ENCODE assay signal across 16 cellular contexts in the genomic region with DNA sequence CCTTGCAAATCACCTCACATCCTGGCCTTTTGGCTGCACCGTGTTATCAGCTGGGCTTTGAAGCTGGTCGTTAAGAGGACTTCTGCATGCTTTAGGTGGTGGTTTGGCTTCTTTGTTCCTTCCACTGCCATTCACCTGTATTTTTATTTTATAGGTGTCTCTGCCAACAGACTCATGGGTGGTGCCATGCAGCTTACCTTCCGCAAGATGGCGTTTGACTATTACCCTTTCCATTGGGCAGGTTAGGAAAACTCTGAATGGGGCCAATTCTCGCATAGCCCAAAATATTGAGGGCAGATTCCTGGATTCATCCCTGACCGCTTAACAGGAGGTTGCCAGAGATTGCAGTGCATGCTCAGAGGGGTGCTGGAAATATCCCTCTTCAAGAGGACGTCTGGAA.
"Had no signal": no experiment of that assay in that cellular context is flagged by ENCODE, and none has a peak within 500 bp of the region (broad histone marks: within the 10 kb centered on the region; RNA-seq: fewer than 3 reads in every experiment).

No MANE protein-coding gene starts in this region.

- ATAC-seq: activated CD8-positive, alpha-beta T cell treated with anti-CD3 and anti-CD28 coated beads, Interleukin-2, amount 10 ng/mL, durations not matched to agents 7 days and 5 days; left lobe of liver; stimulated activated effector memory CD8-positive, alpha-beta T cell treated with anti-CD3 and anti-CD28 coated beads, Interleukin-12 subunit alpha, Interleukin-12 subunit beta, amount 100 ng/mL, for 72 hours; T-helper 17 cell had no signal

- H3K27me3 ChIP-seq: ovary had no signal

- H3K27ac ChIP-seq: ovary, thoracic aorta had no signal

- DNase-seq: activated B cell treated with CpG ODN at 0.5 μM for 24 hours; activated CD4-positive, alpha-beta T cell treated with anti-CD3 and anti-CD28 coated beads for 48 hours; activated CD8-positive, alpha-beta memory T cell treated with anti-CD3 and anti-CD28 coated beads, Interleukin-2, amount 50 U/mL, for 4 hours; activated CD8-positive, alpha-beta T cell treated with anti-CD3 and anti-CD28 coated beads, Interleukin-2, amount 10 ng/mL, durations not matched to agents 7 days and 5 days; activated effector memory CD4-positive, alpha-beta T cell treated with anti-CD3 and anti-CD28 coated beads, Interleukin-2, amount 50 U/mL, for 16 hours; activated T-cell treated with anti-CD3 and anti-CD28 coated beads, Interleukin-2, amount 50 U/mL, for 48 hours; caudate nucleus; foreskin melanocyte; head of caudate nucleus; ovary; stimulated activated CD4-positive, alpha-beta T cell treated with anti-CD3 and anti-CD28 coated beads, Interleukin-12 subunit alpha, Interleukin-12 subunit beta, amount 100 ng/mL, for 4 hours; stimulated activated CD4-positive, alpha-beta T cell treated with anti-CD3 and anti-CD28 coated beads, Interleukin-2, amount 100 ng/mL, for 24 hours; T-helper 17 cell had no signal

- H3K36me3 ChIP-seq: ovary had no signal

- H3K9me3 ChIP-seq: ovary, thoracic aorta had no signal

- H3K4me3 ChIP-seq: ovary, thoracic aorta had no signal
